Comparison of ENCODE assay signal across 8 cellular contexts in the genomic region with DNA sequence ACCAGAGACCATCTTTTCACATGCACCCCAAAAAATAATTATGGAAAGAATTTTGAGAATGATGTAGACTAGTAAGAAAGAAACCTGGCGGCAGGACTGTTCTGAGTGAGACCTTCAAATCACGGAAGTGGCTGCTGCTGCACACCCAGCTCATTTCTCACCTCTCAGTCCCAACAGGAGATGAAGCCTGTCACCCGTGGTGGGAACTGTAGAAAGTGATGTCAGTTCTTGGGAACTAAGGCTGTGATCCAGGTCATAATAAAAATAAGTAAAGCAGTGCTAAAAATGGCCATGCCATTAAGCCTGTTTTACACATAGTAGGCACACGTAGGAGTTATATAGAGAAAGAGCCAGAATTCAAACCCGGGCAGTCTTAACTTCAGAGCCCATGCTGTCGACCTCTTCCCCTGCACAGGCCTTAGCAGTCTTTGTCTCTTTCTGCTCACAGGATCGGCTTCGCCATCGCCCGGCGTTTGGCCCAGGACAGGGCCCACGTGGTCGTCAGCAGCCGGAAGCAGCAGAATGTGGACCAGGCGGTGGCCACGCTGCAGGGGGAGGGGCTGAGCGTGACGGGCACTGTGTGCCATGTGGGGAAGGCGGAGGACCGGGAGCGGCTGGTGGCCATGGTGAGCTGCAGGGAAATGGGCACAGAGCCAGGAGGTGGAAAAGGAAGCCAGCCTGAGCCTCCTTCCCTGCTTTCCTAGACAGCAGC. TPM values are rescaled to one million over a fixed set of nuclear protein-coding genes. Genes with fewer than 3 reads are reported as not detected.
DNase-seq lines count a peak whose midpoint lies in the region; ATAC-seq and TF ChIP-seq lines count a peak whose summit lies in the region.
"Not testable (repeated sequence)": the region's sequence is repeated elsewhere in the genome, so short reads cannot be mapped to it uniquely, and the experiment has no call there.

No MANE protein-coding gene starts in this region.

- H3K4me3 ChIP-seq in BLaER1 treated with 17β-estradiol and CSF1 and Interleukin-3, amounts not matched to agents 10 nM and 100 nM: peak overlapping the region in 9 of 10 experiments; percentile 49 to 74 (median 63); a peak in 14 of 20 replicates
- not testable (repeated sequence) for H3K4me3 ChIP-seq in lower lobe of right lung; skeletal muscle satellite cell (ENCODE audit: low read length)

- in situ Hi-C loops in GM13976 (cut with MboI; ENCODE audit: low sequenced_read_pairs, unreplicated experiment): loop anchor here (10.0 kb wide), 1 partner anchor 45 kb away; no protein-coding TSS in a partner anchor

- H3K9ac ChIP-seq in BLaER1 treated with 17β-estradiol and CSF1 and Interleukin-3, amounts not matched to agents 10 nM and 100 nM: peak overlapping the region in 9 of 11 experiments; percentile 62 to 83 (median 79); a peak in 12 of 22 replicates
- not testable (repeated sequence) for H3K9ac ChIP-seq in skeletal muscle satellite cell (ENCODE audit: low read depth, low read length)

- DNase-seq in GM13976 (ENCODE audit: low spot score) (peak; percentile 54), NCI-H524 treated with DMSO at 0.1 percent for 48 hours (lab: John Stamatoyannopoulos, UW) (peak; percentile 50), cerebellum (ENCODE audit: low spot score) (peak; percentile 51), lower lobe of right lung (peak; percentile 50)
- not testable (repeated sequence) for DNase-seq in activated CD8-positive, alpha-beta T cell treated with anti-CD3 and anti-CD28 coated beads, Interleukin-2, amount 10 ng/mL, durations not matched to agents 7 days and 5 days

- peak; percentile 51 for ATAC-seq in HG03175 (IDR thresholded peaks at IDR 0.05; ENCODE audit: unreplicated experiment)
- not testable (repeated sequence) for ATAC-seq in activated CD8-positive, alpha-beta T cell treated with anti-CD3 and anti-CD28 coated beads, Interleukin-2, amount 10 ng/mL, durations not matched to agents 7 days and 5 days
- peak in 1 of 2 donors; percentile 28 for ATAC-seq in lower lobe of right lung

- not testable (repeated sequence) for H3K27me3 ChIP-seq in BLaER1 treated with 17β-estradiol and CSF1 and Interleukin-3, amounts not matched to agents 10 nM and 100 nM; lower lobe of right lung (ENCODE audit: low read depth); skeletal muscle satellite cell (ENCODE audit: control insufficient read depth, insufficient read depth, low read length)

- peak overlapping the region in 4 of 11 experiments; percentile 64 to 77 (median 70); a peak in 5 of 22 replicates for H3K27ac ChIP-seq in BLaER1 treated with 17β-estradiol and CSF1 and Interleukin-3, amounts not matched to agents 10 nM and 100 nM
- H3K27ac ChIP-seq in lower lobe of right lung: not testable (repeated sequence)

- not testable (repeated sequence) for H3K36me3 ChIP-seq in BLaER1 treated with 17β-estradiol and CSF1 and Interleukin-3, amounts not matched to agents 10 nM and 100 nM; lower lobe of right lung; skeletal muscle satellite cell (ENCODE audit: insufficient read depth, low read length)

- not testable (repeated sequence) for H3K27me3 Mint-ChIP-seq in activated CD8-positive, alpha-beta T cell treated with anti-CD3 and anti-CD28 coated beads, Interleukin-2, amount 10 ng/mL, durations not matched to agents 7 days and 5 days (ENCODE audit: low read depth)

- H4K20me1 ChIP-seq in BLaER1 treated with 17β-estradiol and CSF1 and Interleukin-3, amounts not matched to agents 10 nM and 100 nM: not testable (repeated sequence)

- H3K4me1 Mint-ChIP-seq in activated CD8-positive, alpha-beta T cell treated with anti-CD3 and anti-CD28 coated beads, Interleukin-2, amount 10 ng/mL, durations not matched to agents 7 days and 5 days (ENCODE audit: low read depth): peaks cover 41% of the 10 kb centered on the region

- not testable (repeated sequence) for H3K9me3 Mint-ChIP-seq in activated CD8-positive, alpha-beta T cell treated with anti-CD3 and anti-CD28 coated beads, Interleukin-2, amount 10 ng/mL, durations not matched to agents 7 days and 5 days (ENCODE audit: insufficient read depth)

- intact Hi-C loops in lower lobe of right lung (cut with DNase I): not testable (repeated sequence)

- H3K4me3 Mint-ChIP-seq in activated CD8-positive, alpha-beta T cell treated with anti-CD3 and anti-CD28 coated beads, Interleukin-2, amount 10 ng/mL, durations not matched to agents 7 days and 5 days: peak overlapping the region; percentile 79

- H3K9me3 ChIP-seq in BLaER1 treated with 17β-estradiol and CSF1 and Interleukin-3, amounts not matched to agents 10 nM and 100 nM (replicated peaks in 1 of 11); lower lobe of right lung; skeletal muscle satellite cell (replicated peaks; ENCODE audit: low read length): not testable (repeated sequence)

- CTCF ChIA-PET in activated CD8-positive, alpha-beta T cell treated with anti-CD3 and anti-CD28 coated beads, Interleukin-2, amount 10 ng/mL, durations not matched to agents 7 days and 5 days (lab: Charles Lee): interaction anchor here (1.4 to 2.1 kb wide), 2 partner anchors 101 to 119 kb away, joined by 4 to 9 read pairs; no protein-coding TSS in a partner anchor

- POLR2A ChIA-PET in activated CD8-positive, alpha-beta T cell treated with anti-CD3 and anti-CD28 coated beads, Interleukin-2, amount 10 ng/mL, durations not matched to agents 7 days and 5 days (lab: Charles Lee): not testable (repeated sequence)

- peaks cover 11% of the 10 kb centered on the region for H3K36me3 Mint-ChIP-seq in activated CD8-positive, alpha-beta T cell treated with anti-CD3 and anti-CD28 coated beads, Interleukin-2, amount 10 ng/mL, durations not matched to agents 7 days and 5 days (ENCODE audit: low read depth)

- H3K4me1 ChIP-seq in BLaER1 treated with 17β-estradiol and CSF1 and Interleukin-3, amounts not matched to agents 10 nM and 100 nM: peaks cover 18 to 59% (median 40%) of the 10 kb centered on the region in 10 experiments
- H3K4me1 ChIP-seq in lower lobe of right lung (peaks cover 26% of the 10 kb centered on the region), skeletal muscle satellite cell (ENCODE audit: control insufficient read depth, insufficient read depth, low read length) (peaks cover 18% of the 10 kb centered on the region)

- peak overlapping the region; percentile 82 for H3K27ac Mint-ChIP-seq in activated CD8-positive, alpha-beta T cell treated with anti-CD3 and anti-CD28 coated beads, Interleukin-2, amount 10 ng/mL, durations not matched to agents 7 days and 5 days

- not testable (repeated sequence) for TF ChIP-seq CTCF in GM13976 (IDR thresholded peaks at IDR 0.05; ENCODE audit: borderline replicate concordance, control extremely low read depth, extremely low read depth, insufficient read depth, missing control alignments); lower lobe of right lung (IDR thresholded peaks at IDR 0.05)

- peak overlapping the region; percentile 87 to 99 (median 95) for H3K4me2 ChIP-seq in BLaER1 treated with 17β-estradiol and CSF1 and Interleukin-3, amounts not matched to agents 10 nM and 100 nM
- peak overlapping the region; percentile 90 for H3K4me2 ChIP-seq in skeletal muscle satellite cell (ENCODE audit: low read length)

RNA-seq across cellular contexts. Expression of a gene that starts 1.2 kb away (rescaled TPM):
- total RNA-seq in activated CD8-positive, alpha-beta T cell treated with anti-CD3 and anti-CD28 coated beads, Interleukin-2, amount 10 ng/mL, durations not matched to agents 7 days and 5 days: 10 to 100 TPM; 17.7 to 19.1 TPM
- total RNA-seq in cerebellum (4.7 TPM), lower lobe of right lung (19.4 TPM)
- total RNA-seq in skeletal muscle satellite cell (2012; rRNA removed): 8.7 and 12.9 TPM in 2 replicates

RNA-seq across cellular contexts. Expression of a gene that starts 36.3 kb away (rescaled TPM):
- 10 to 100 TPM; 18.3 to 19.4 TPM for total RNA-seq in activated CD8-positive, alpha-beta T cell treated with anti-CD3 and anti-CD28 coated beads, Interleukin-2, amount 10 ng/mL, durations not matched to agents 7 days and 5 days
- total RNA-seq in cerebellum (8.0 TPM), lower lobe of right lung (35.4 TPM)
- total RNA-seq in skeletal muscle satellite cell (2012; rRNA removed): 24.5 and 45.6 TPM in 2 replicates
